In genomic region chr15:65385868-65386253, GRCh38 we compare ENCODE assay signal across 8 cellular contexts. TPM values are rescaled to one million over a fixed set of nuclear protein-coding genes. Genes with fewer than 3 reads are reported as not detected.
A peak's percentile ranks its signal among the peaks of the same experiment; 100 is the strongest.
DNase-seq lines count a peak whose midpoint lies in the region; ATAC-seq, FAIRE-seq and TF ChIP-seq lines count a peak whose summit lies in the region.

No MANE protein-coding gene starts in this region.

- no peak overlapping the region for H2BK5ac ChIP-seq in IMR-90 (ENCODE audit: low read depth, low read length, poor library complexity, severe bottlenecking)

- H3K4me3 ChIP-seq in IMR-90 (ENCODE audit: insufficient read depth, low read depth, low read length) (no peak overlapping the region), GM12878 (no peak overlapping the region), right atrium auricular region (peak overlapping the region in 1 of 2 donors; percentile 39), stomach (peak overlapping the region in 3 of 4 donors; percentile 39 to 46 (median 44)), kidney (ENCODE audit: low read length in 2 of 2) (peak overlapping the region in 1 of 2 donors; percentile 62)

- BruUV-seq in IMR-90 (replicated peaks; lab: Mats Ljungman, UMichigan) (no TSS peak), GM12878 (replicated peaks; lab: Mats Ljungman, UMichigan) (no TSS peak)

- no peaks in the 10 kb centered on the region for H3K79me2 ChIP-seq in GM12878 (ENCODE audit: control insufficient read depth, insufficient read depth, low read length)

- H4K20me1 ChIP-seq in IMR-90 (ENCODE audit: insufficient read depth, low read length), result no peaks in the 10 kb centered on the region
- no peaks in the 10 kb centered on the region for H4K20me1 ChIP-seq in GM12878 (ENCODE audit: control insufficient read depth, insufficient read depth)

- peak; percentile 4; the same call in 1 of the 2 replicates for ATAC-seq in IMR-90 (ENCODE audit: low read depth)
- no peak for ATAC-seq in GM12878

- TF ChIP-seq RAD21 in IMR-90 (IDR thresholded peaks at IDR 0.05; ENCODE audit: low read length) (no peak), GM12878 (IDR thresholded peaks at IDR 0.05; ENCODE audit: insufficient read depth, low read depth, low read length) (no peak)

- H3K9me1 ChIP-seq in IMR-90 (ENCODE audit: insufficient read depth, low read length), result no peaks in the 10 kb centered on the region

- no peak overlapping the region for H4K8ac ChIP-seq in IMR-90 (ENCODE audit: low read depth in 2 of 2, low read length in 2 of 2)

- intact Hi-C loops in IMR-90 (cut with micrococcal nuclease), result loop anchor here (1.0 kb wide), 1 partner anchor 68 kb away; no protein-coding TSS in a partner anchor
- intact Hi-C loops in GM12878 (cut with micrococcal nuclease; ENCODE audit: unreplicated experiment), result loop anchor here (1.0 kb wide), 1 partner anchor 67 kb away; no protein-coding TSS in a partner anchor
- intact Hi-C loops in stomach (cut with DNase I; ENCODE audit: low total_unique reads), result loop anchor here (5.0 kb wide), 1 partner anchor 64 kb away; no protein-coding TSS in a partner anchor
- intact Hi-C loops in kidney (cut with DNase I), result loop anchor here (5.0 kb wide), 1 partner anchor 69 kb away; no protein-coding TSS in a partner anchor

- TF ChIP-seq EP300 in GM12878 (IDR thresholded peaks at IDR 0.05; ENCODE audit: borderline replicate concordance in 1 of 2, control insufficient read depth in 1 of 2, low read depth in 2 of 2, low read length in 2 of 2) (no peak), stomach (IDR thresholded peaks at IDR 0.05) (no peak)

- H3K18ac ChIP-seq in IMR-90 (ENCODE audit: low read depth, low read length), result no peak overlapping the region

- H2BK120ac ChIP-seq in IMR-90 (ENCODE audit: low read depth, low read length), result no peak overlapping the region

- peaks cover 3% of the 10 kb centered on the region; the same call in 1 of the 2 replicates for H3K36me3 ChIP-seq in IMR-90 (ENCODE audit: control insufficient read depth, insufficient read depth, low read length)
- H3K36me3 ChIP-seq in GM12878 (ENCODE audit: control insufficient read depth in 2 of 2, insufficient read depth in 2 of 2, low read length in 1 of 2), result no peaks in the 10 kb centered on the region
- no peaks in the 10 kb centered on the region for H3K36me3 ChIP-seq in right atrium auricular region
- no peaks in the 10 kb centered on the region for H3K36me3 ChIP-seq in stomach
- H3K36me3 ChIP-seq in kidney (ENCODE audit: control insufficient read depth in 1 of 2, insufficient read depth in 2 of 2, low read length in 2 of 2), result no peaks in the 10 kb centered on the region

- no peak overlapping the region for H3K27ac ChIP-seq in IMR-90 (ENCODE audit: insufficient read depth, low read length)
- H3K27ac ChIP-seq in GM12878 (ENCODE audit: control insufficient read depth, insufficient read depth), result no peak overlapping the region
- peak overlapping the region in 1 of 2 donors; percentile 19 for H3K27ac ChIP-seq in right atrium auricular region
- H3K27ac ChIP-seq in stomach, result peak overlapping the region in 3 of 5 donors; percentile 17 to 49 (median 37)
- no peak overlapping the region for H3K27ac ChIP-seq in kidney (ENCODE audit: low read depth in 2 of 2, low read length in 2 of 2)

- DNase-seq in IMR-90 (no peak), GM12878 (ENCODE audit: low read depth, low spot score) (no peak), right atrium auricular region (ENCODE audit: low spot score) (no peak), stomach (no peak), NCI-H2196 (lab: John Stamatoyannopoulos, UW; ENCODE audit: unreplicated experiment) (no peak), glomerular visceral epithelial cell (ENCODE audit: extremely low spot score) (no peak), kidney (no peak)
- DNase-seq in activated CD4-positive, alpha-beta T cell treated with anti-CD3 and anti-CD28 coated beads for 48 hours, result no peak

- no peak for FAIRE-seq in GM12878 (lab: Jason Lieb, UNC)
- FAIRE-seq in kidney (lab: Jason Lieb, UNC), result no peak

- H3K4me2 ChIP-seq in IMR-90 (ENCODE audit: low read depth, low read length) (no peak overlapping the region), GM12878 (ENCODE audit: control insufficient read depth, insufficient read depth) (no peak overlapping the region)

- H2AK9ac ChIP-seq in IMR-90 (replicated peaks; ENCODE audit: low read depth, low read length, poor library complexity), result no peak overlapping the region

- no peak overlapping the region for H2BK15ac ChIP-seq in IMR-90 (ENCODE audit: low read depth, low read length)

- no peak overlapping the region for H4K91ac ChIP-seq in IMR-90 (ENCODE audit: insufficient read depth, low read depth, low read length)

- no peaks in the 10 kb centered on the region for H3K79me1 ChIP-seq in IMR-90 (ENCODE audit: low read depth in 1 of 2, low read length in 2 of 2)

- TF ChIP-seq CTCF in IMR-90 (conservative IDR thresholded peaks at IDR 0.05; ENCODE audit: low read depth, low read length), result no peak
- no peak for TF ChIP-seq CTCF in GM12878 (IDR thresholded peaks at IDR 0.05 in 2 of 3, conservative IDR thresholded peaks at IDR 0.05 in 1 of 3; ENCODE audit: control insufficient read depth in 2 of 3, extremely low read depth in 1 of 3, insufficient read depth in 1 of 3, low read depth in 3 of 3, low read length in 3 of 3)
- TF ChIP-seq CTCF in right atrium auricular region (IDR thresholded peaks at IDR 0.05), result peak; percentile 7 to 18
- peak in 1 of 7 experiments; percentile 4 for TF ChIP-seq CTCF in stomach (IDR thresholded peaks at IDR 0.05)
- no peak for TF ChIP-seq CTCF in kidney (IDR thresholded peaks at IDR 0.05; ENCODE audit: borderline replicate concordance, extremely low read depth, insufficient read depth)

- H3K9me3 ChIP-seq in IMR-90 (ENCODE audit: control insufficient read depth, insufficient read depth, low read length) (no peaks in the 10 kb centered on the region), GM12878 (replicated peaks; ENCODE audit: control insufficient read depth, insufficient read depth, low read length) (no peaks in the 10 kb centered on the region), right atrium auricular region (no peaks in the 10 kb centered on the region), stomach (no peaks in the 10 kb centered on the region), kidney (ENCODE audit: control insufficient read depth in 1 of 2, low read length in 2 of 2) (no peaks in the 10 kb centered on the region)

- RAD21 ChIA-PET in GM12878 (lab: Charles Lee; ENCODE audit: unreplicated experiment), result interaction anchor here (1.5 to 4.3 kb wide), 4 partner anchors 15 to 100 kb away, joined by 4 to 35 read pairs (median 6); partner anchors contain the start of gene PARP16

- H3K4ac ChIP-seq in IMR-90 (ENCODE audit: low read depth, low read length), result no peak overlapping the region

- H2AK5ac ChIP-seq in IMR-90 (ENCODE audit: low read depth, low read length), result no peak overlapping the region; the same call in 1 of the 2 replicates

- H3K56ac ChIP-seq in IMR-90 (ENCODE audit: extremely low read depth, insufficient read depth, low read length), result no peak overlapping the region

- CTCF ChIA-PET in IMR-90 (lab: Yijun Ruan, JAX), result interaction anchor here (0.5 to 1.9 kb wide), 6 partner anchors 21 to 198 kb away, joined by 3 to 20 read pairs (median 4); no protein-coding TSS in a partner anchor
- CTCF ChIA-PET in GM12878 (lab: Yijun Ruan, JAX), result interaction anchor here (0.8 to 5.8 kb wide), 31 partner anchors 9 to 808 kb away, joined by 3 to 105 read pairs (median 4); partner anchors contain the start of genes CLPX, HACD3 and PDCD7

- H2AFZ ChIP-seq in IMR-90 (replicated peaks; ENCODE audit: low read length, poor library complexity), result peak overlapping the region; percentile 94
- no peak overlapping the region for H2AFZ ChIP-seq in GM12878 (ENCODE audit: control insufficient read depth, low read depth, low read length)

- H3K14ac ChIP-seq in IMR-90 (replicated peaks; ENCODE audit: low read depth, low read length), result no peak overlapping the region

- H3K9ac ChIP-seq in IMR-90 (ENCODE audit: low read depth, low read length) (no peak overlapping the region), GM12878 (ENCODE audit: control insufficient read depth, insufficient read depth, low read length) (no peak overlapping the region), kidney (ENCODE audit: low read length in 2 of 2) (no peak overlapping the region)

- no peak overlapping the region for H4K5ac ChIP-seq in IMR-90 (ENCODE audit: low read depth, low read length)

- H3K27me3 ChIP-seq in IMR-90 (ENCODE audit: control insufficient read depth, insufficient read depth, low read length) (peaks cover 15% of the 10 kb centered on the region), GM12878 (replicated peaks in 1 of 2; ENCODE audit: control insufficient read depth in 2 of 2, insufficient read depth in 2 of 2, low read length in 1 of 2) (peaks cover 0 to 1% of the 10 kb centered on the region in 2 experiments; a peak in 2 of 4 replicates), right atrium auricular region (no peaks in the 10 kb centered on the region), stomach (peaks cover 0 to 22% (median 10%) of the 10 kb centered on the region in 3 donors)

- H3K23ac ChIP-seq in IMR-90 (ENCODE audit: low read depth, low read length), result no peak overlapping the region

- dilution Hi-C loops in IMR-90 (cut with HindIII; ENCODE audit: low sequenced_read_pairs, unreplicated experiment), result no loop called here

- H2BK20ac ChIP-seq in IMR-90 (ENCODE audit: low read depth, low read length), result no peak overlapping the region

- H3K4me1 ChIP-seq in IMR-90 (ENCODE audit: control insufficient read depth, insufficient read depth, low read length) (peaks cover 2% of the 10 kb centered on the region; the same call in 1 of the 2 replicates), GM12878 (ENCODE audit: control insufficient read depth, insufficient read depth, low read length) (peaks cover 7% of the 10 kb centered on the region), right atrium auricular region (peaks cover 0 to 20% of the 10 kb centered on the region in 2 donors), stomach (peaks cover 11 to 20% (median 19%) of the 10 kb centered on the region in 4 donors), kidney (ENCODE audit: control insufficient read depth in 1 of 2, insufficient read depth in 1 of 2, low read depth in 1 of 2, low read length in 2 of 2) (peaks cover 5 to 13% of the 10 kb centered on the region in 2 donors)

- SMC1A ChIA-PET in GM12878 (lab: Charles Lee; ENCODE audit: uncharacterized antibody, unreplicated experiment), result interaction anchor here (1.0 to 2.4 kb wide), 4 partner anchors 48 to 334 kb away, joined by 3 to 31 read pairs (median 3); no protein-coding TSS in a partner anchor

- in situ Hi-C loops in IMR-90 (cut with MboI; ENCODE audit: low sequenced_read_pairs), result loop anchor here (10.0 kb wide), 1 partner anchor 191 kb away; no protein-coding TSS in a partner anchor
- in situ Hi-C loops in GM12878 (cut with MboI), result no loop called here

- POLR2A ChIA-PET in IMR-90 (lab: Charles Lee; ENCODE audit: unreplicated experiment), result no interaction called here
- POLR2A ChIA-PET in GM12878 (lab: Charles Lee), result interaction anchor here (1.6 kb wide), 1 partner anchor 81 kb away, joined by 4 read pairs; the partner anchor contains the start of gene RNU5B-1

- WGBS in IMR-90 (ENCODE audit: extremely low coverage in 2 of 2, insufficient read length in 1 of 2), 2 experiments, result no CpG with 5 or more reads among the region's 10 CpGs
- 38% methylated on average over 8 of the region's 10 CpGs for WGBS in GM12878 (ENCODE audit: insufficient coverage, insufficient replicate concordance, low lambda C conversion rate, missing lambda C conversion rate)
- WGBS in stomach, 5 donors, result 22 to 46% (median 43%) methylated on average over 10 of the region's 10 CpGs

- TF ChIP-seq POLR2A in IMR-90 (IDR thresholded peaks at IDR 0.05; ENCODE audit: low read depth, low read length), result no peak
- TF ChIP-seq POLR2A in GM12878 (IDR thresholded peaks at IDR 0.05; ENCODE audit: low read depth, low read length), result no peak
- TF ChIP-seq POLR2A in stomach (IDR thresholded peaks at IDR 0.05), result no peak

RNA-seq across cellular contexts. Expression of gene IGDCC3, which starts 8.1 kb away (rescaled TPM):
- total RNA-seq in IMR-90 (2012; rRNA removed), result under 0.01 and 0.18 TPM in 2 replicates
- 0.19 and 0.32 TPM in 2 replicates for polyA plus RNA-seq in IMR-90 (2012; rRNA removed)
- polyA plus RNA-seq in IMR-90 (2012; cell fraction: cytosol; rRNA removed), result 0.03 and 0.12 TPM in 2 replicates
- 0.27 and 0.29 TPM in 2 replicates for polyA plus RNA-seq in IMR-90 (2012; cell fraction: nucleus; rRNA removed; ENCODE audit: low replicate concordance)
- not detected in 2 replicates for total RNA-seq in GM12878 (2013; cell fraction: nucleolus; rRNA removed)
- not detected in 2 replicates for total RNA-seq in GM12878 (2014; rRNA removed)
- total RNA-seq in GM12878 (2014; rRNA removed; fragmentation: Illumina TruSeq; extraction: Trizol), result not detected in 2 replicates
- total RNA-seq in GM12878 (2021), result 0.10 and 0.13 TPM in 2 replicates
- not detected for polyA plus RNA-seq in GM12878 (2011; ENCODE audit: low read depth)
- not detected in 2 replicates for polyA plus RNA-seq in GM12878 (2011; rRNA removed)
- not detected in 2 replicates for polyA plus RNA-seq in GM12878 (2011; cell fraction: cytosol; rRNA removed)
- polyA plus RNA-seq in GM12878 (2011; cell fraction: nucleus; rRNA removed), result not detected in 2 replicates
- not detected in 2 replicates for polyA plus RNA-seq in GM12878 (2012)
- polyA plus RNA-seq in GM12878 (2014; fragmentation: Illumina TruSeq; extraction: Trizol), result not detected in 2 replicates
- not detected for polyA plus RNA-seq in GM12878 (2014; fragmentation: Nextera tagmentation; extraction: Ambion mirVana)
- not detected in 2 replicates for polyA plus RNA-seq in GM12878 (2014; rRNA removed)
- under 1 TPM; 0.15 to 0.20 TPM for polyA plus RNA-seq in GM12878 (2016; fragmentation: Nextera tagmentation; extraction: Ambion mirVana)
- not detected in 2 replicates for polyA minus RNA-seq in GM12878 (2011; rRNA and poly(A)+ RNA removed)
- not detected in 2 replicates for polyA minus RNA-seq in GM12878 (2011; cell fraction: cytosol; rRNA and poly(A)+ RNA removed)
- not detected in 2 replicates for polyA minus RNA-seq in GM12878 (2011; cell fraction: nucleus; rRNA and poly(A)+ RNA removed)
- total RNA-seq in right atrium auricular region, result not detected
- total RNA-seq in stomach, result 1 to 10 TPM in 2 of 5 donors, not detected in 3; 1.7 to 5.8 TPM
- under 1 TPM in 2 of 3 donors, not detected in 1; 0.08 to 0.12 TPM for polyA plus RNA-seq in stomach
- 0.22 TPM for total RNA-seq in kidney
- polyA plus RNA-seq in kidney (ENCODE audit: insufficient read depth, low read depth, low replicate concordance), result 0.49 TPM

RNA-seq across cellular contexts. Expression of gene IGDCC4, which starts 36.9 kb away (rescaled TPM):
- total RNA-seq in IMR-90 (2012; rRNA removed) (0.54 and 0.56 TPM in 2 replicates), GM12878 (2014; rRNA removed) (0.05 and 0.06 TPM in 2 replicates), GM12878 (2014; rRNA removed; fragmentation: Illumina TruSeq; extraction: Trizol) (0.04 and 0.09 TPM in 2 replicates), GM12878 (2021) (0.21 and 0.74 TPM in 2 replicates), right atrium auricular region (1 to 10 TPM in 1 of 2 donors, under 1 TPM in 1; 0.86 to 2.3 TPM), stomach (10 to 100 TPM in 1 of 5 donors, 1 to 10 TPM in 2, not detected in 2; 3.6 to 11.2 (median 6.7) TPM), kidney (4.3 TPM)
- polyA plus RNA-seq in IMR-90 (2012; rRNA removed) (2.3 and 2.7 TPM in 2 replicates), GM12878 (2011; rRNA removed) (0.18 and 0.27 TPM in 2 replicates), GM12878 (2014; fragmentation: Illumina TruSeq; extraction: Trizol) (0.18 and 0.29 TPM in 2 replicates), GM12878 (2014; fragmentation: Nextera tagmentation; extraction: Ambion mirVana) (under 1 TPM; 0.08 to 0.16 TPM), GM12878 (2014; rRNA removed) (0.24 and 0.41 TPM in 2 replicates), GM12878 (2016; fragmentation: Nextera tagmentation; extraction: Ambion mirVana) (under 1 TPM; 0.06 to 0.17 TPM), stomach (1 to 10 TPM in 1 of 3 donors, under 1 TPM in 2; 0.85 to 2.6 (median 0.93) TPM), kidney (ENCODE audit: insufficient read depth, low read depth, low replicate concordance) (0.17 TPM)
- polyA plus RNA-seq in IMR-90 (2012; cell fraction: cytosol; rRNA removed), result 1.2 and 2.6 TPM in 2 replicates
- polyA plus RNA-seq in IMR-90 (2012; cell fraction: nucleus; rRNA removed; ENCODE audit: low replicate concordance), result 12.3 and 14.6 TPM in 2 replicates
- 10.0 and 14.3 TPM in 2 replicates for total RNA-seq in GM12878 (2013; cell fraction: nucleolus; rRNA removed)
- 0.16 TPM for polyA plus RNA-seq in GM12878 (2011; ENCODE audit: low read depth)
- 0.19 and 0.22 TPM in 2 replicates for polyA plus RNA-seq in GM12878 (2011; cell fraction: cytosol; rRNA removed)
- 1.8 and 2.2 TPM in 2 replicates for polyA plus RNA-seq in GM12878 (2011; cell fraction: nucleus; rRNA removed)
- polyA plus RNA-seq in GM12878 (2012), result 0.37 and 0.55 TPM in 2 replicates
- polyA minus RNA-seq in GM12878 (2011; rRNA and poly(A)+ RNA removed), result 0.15 and 1.8 TPM in 2 replicates
- not detected in 2 replicates for polyA minus RNA-seq in GM12878 (2011; cell fraction: cytosol; rRNA and poly(A)+ RNA removed)
- 0.97 and 1.1 TPM in 2 replicates for polyA minus RNA-seq in GM12878 (2011; cell fraction: nucleus; rRNA and poly(A)+ RNA removed)

Comparison
In these comparisons a context has a peak if more than half of its experiments do, and no peak if none do; other contexts are left out.
1. H3K27ac ChIP-seq: peak in stomach (3 of 5); none in IMR-90 (single experiment), GM12878 (single experiment) and kidney (0 of 2).
2. H3K4me3 ChIP-seq: peak in stomach (3 of 4); none in IMR-90 (single experiment) and GM12878 (single experiment).
3. CTCF ChIP-seq: peak in right atrium auricular region (2 of 2); none in IMR-90 (single experiment), GM12878 (0 of 3) and kidney (single experiment).